Comparison of ENCODE assay signal across 1 cellular context in the genomic region with DNA sequence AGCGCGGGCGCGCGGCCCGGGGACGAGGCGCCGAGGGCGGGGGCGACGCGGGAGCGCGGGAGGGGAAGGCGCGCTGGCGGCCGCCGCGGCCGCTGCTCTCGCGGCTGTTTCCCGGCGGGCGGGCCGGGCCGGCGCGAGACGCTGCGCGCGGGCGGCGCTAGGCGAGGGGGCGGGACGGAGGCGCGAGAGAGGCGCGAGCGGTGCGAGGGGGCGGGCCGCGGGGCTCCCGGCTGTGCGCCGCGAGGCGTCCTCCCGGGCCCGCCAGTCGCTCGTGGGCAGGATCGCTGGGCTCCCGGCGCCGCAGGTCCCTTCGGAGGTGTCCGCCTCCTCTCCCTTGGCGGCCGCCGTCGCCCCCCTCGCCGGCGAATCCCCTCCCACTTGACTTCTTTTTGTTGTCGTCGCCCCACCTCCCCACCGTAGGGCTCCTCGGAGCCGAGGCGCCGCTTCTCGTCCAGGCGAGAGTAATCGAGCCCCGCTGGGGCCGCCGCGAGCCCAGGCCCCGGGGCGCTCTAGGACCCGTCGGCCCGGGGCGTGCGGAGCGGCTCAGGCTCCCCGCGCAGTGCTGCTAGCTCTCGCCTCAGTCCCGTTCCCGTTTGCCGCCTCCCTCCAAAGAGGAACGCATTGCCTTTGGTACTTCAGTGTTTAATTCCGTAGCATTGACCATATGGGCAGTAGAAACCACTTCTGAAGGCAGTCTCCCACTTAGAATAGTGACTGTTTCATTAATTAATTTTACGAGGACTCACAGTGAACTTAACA.
TF ChIP-seq lines count a peak whose summit lies in the region.

A gene (minus strand): TSS at position 110 of the 759 bp plus-strand sequence. CDS start 330 bp downstream, outside the sequence.

TF ChIP-seq in GM12878, 131 proteins besides CTCF, POLR2A, EP300 and RAD21 (continued from another document and continues in another):
- TF ChIP-seq, protein P1, sequence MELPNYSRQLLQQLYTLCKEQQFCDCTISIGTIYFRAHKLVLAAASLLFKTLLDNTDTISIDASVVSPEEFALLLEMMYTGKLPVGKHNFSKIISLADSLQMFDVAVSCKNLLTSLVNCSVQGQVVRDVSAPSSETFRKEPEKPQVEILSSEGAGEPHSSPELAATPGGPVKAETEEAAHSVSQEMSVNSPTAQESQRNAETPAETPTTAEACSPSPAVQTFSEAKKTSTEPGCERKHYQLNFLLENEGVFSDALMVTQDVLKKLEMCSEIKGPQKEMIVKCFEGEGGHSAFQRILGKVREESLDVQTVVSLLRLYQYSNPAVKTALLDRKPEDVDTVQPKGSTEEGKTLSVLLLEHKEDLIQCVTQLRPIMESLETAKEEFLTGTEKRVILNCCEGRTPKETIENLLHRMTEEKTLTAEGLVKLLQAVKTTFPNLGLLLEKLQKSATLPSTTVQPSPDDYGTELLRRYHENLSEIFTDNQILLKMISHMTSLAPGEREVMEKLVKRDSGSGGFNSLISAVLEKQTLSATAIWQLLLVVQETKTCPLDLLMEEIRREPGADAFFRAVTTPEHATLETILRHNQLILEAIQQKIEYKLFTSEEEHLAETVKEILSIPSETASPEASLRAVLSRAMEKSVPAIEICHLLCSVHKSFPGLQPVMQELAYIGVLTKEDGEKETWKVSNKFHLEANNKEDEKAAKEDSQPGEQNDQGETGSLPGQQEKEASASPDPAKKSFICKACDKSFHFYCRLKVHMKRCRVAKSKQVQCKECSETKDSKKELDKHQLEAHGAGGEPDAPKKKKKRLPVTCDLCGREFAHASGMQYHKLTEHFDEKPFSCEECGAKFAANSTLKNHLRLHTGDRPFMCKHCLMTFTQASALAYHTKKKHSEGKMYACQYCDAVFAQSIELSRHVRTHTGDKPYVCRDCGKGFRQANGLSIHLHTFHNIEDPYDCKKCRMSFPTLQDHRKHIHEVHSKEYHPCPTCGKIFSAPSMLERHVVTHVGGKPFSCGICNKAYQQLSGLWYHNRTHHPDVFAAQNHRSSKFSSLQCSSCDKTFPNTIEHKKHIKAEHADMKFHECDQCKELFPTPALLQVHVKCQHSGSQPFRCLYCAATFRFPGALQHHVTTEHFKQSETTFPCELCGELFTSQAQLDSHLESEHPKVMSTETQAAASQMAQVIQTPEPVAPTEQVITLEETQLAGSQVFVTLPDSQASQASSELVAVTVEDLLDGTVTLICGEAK (IDR thresholded peaks at IDR 0.05; ENCODE audit: borderline replicate concordance): no peak; the same call in 1 of the 2 replicates
- TF ChIP-seq NRF1 (conservative IDR thresholded peaks at IDR 0.05; ENCODE audit: low read depth, low read length) (no peak), PAX8 (IDR thresholded peaks at IDR 0.05) (no peak), CEBPB (IDR thresholded peaks at IDR 0.05; ENCODE audit: borderline replicate concordance in 1 of 2, low read depth in 2 of 2, low read length in 2 of 2) (no peak), BACH1 (IDR thresholded peaks at IDR 0.05; ENCODE audit: borderline replicate concordance) (peak; percentile 89), LARP7 (IDR thresholded peaks at IDR 0.05) (peak; percentile 68), SREBF1 (IDR thresholded peaks at IDR 0.05; ENCODE audit: low read length) (no peak), ESRRA (IDR thresholded peaks at IDR 0.05; ENCODE audit: low read length) (no peak), GABPA (IDR thresholded peaks at IDR 0.05; ENCODE audit: low read depth) (no peak), MXI1 (IDR thresholded peaks at IDR 0.05; ENCODE audit: low read depth, low read length) (peak; percentile 66; the same call in 1 of the 2 replicates), KDM1A (IDR thresholded peaks at IDR 0.05; ENCODE audit: borderline replicate concordance) (no peak), STAT3 (IDR thresholded peaks at IDR 0.05; ENCODE audit: low read depth, low read length) (no peak), CBX5 (IDR thresholded peaks at IDR 0.05; ENCODE audit: low read depth) (0 out of 2 replicates have a peak, but pooled peaks have one; percentile 57), POLR2AphosphoS5 (IDR thresholded peaks at IDR 0.05; ENCODE audit: low read length) (peak; percentile 56; the same call in 1 of the 2 replicates), SUPT20H (IDR thresholded peaks at IDR 0.05; ENCODE audit: borderline replicate concordance, control insufficient read depth, low read depth, low read length) (no peak), SIX5 (IDR thresholded peaks at IDR 0.05; ENCODE audit: low read depth, low read length, severe bottlenecking) (no peak), CHD4 (IDR thresholded peaks at IDR 0.05) (no peak), TAF1 (IDR thresholded peaks at IDR 0.05; ENCODE audit: borderline replicate concordance, low read depth, low read length) (no peak), SMAD1 (IDR thresholded peaks at IDR 0.05; ENCODE audit: low read depth, partially characterized antibody) (no peak), MYC (IDR thresholded peaks at IDR 0.05; ENCODE audit: insufficient read depth, insufficient read length, insufficient replicate concordance, low read length, severe bottlenecking) (peak; percentile 50), CBX3 (IDR thresholded peaks at IDR 0.05; ENCODE audit: borderline replicate concordance, low read depth) (no peak), KAT2A (conservative IDR thresholded peaks at IDR 0.05; ENCODE audit: control insufficient read depth, low read depth, low read length) (no peak), PAX5 (IDR thresholded peaks at IDR 0.05; ENCODE audit: borderline replicate concordance, low read depth, low read length) (no peak), POLR2AphosphoS2 (IDR thresholded peaks at IDR 0.05; ENCODE audit: low read depth, low read length) (no peak), SREBF2 (IDR thresholded peaks at IDR 0.05; ENCODE audit: low read length) (no peak), CHD2 (IDR thresholded peaks at IDR 0.05; ENCODE audit: borderline replicate concordance, low read depth, low read length) (peak; percentile 64), GATAD2B (conservative IDR thresholded peaks at IDR 0.05; ENCODE audit: low read depth) (peak; percentile 44), HDAC6 (IDR thresholded peaks at IDR 0.05; ENCODE audit: unreplicated experiment) (peak; percentile 37)
- TF ChIP-seq, protein P2, sequence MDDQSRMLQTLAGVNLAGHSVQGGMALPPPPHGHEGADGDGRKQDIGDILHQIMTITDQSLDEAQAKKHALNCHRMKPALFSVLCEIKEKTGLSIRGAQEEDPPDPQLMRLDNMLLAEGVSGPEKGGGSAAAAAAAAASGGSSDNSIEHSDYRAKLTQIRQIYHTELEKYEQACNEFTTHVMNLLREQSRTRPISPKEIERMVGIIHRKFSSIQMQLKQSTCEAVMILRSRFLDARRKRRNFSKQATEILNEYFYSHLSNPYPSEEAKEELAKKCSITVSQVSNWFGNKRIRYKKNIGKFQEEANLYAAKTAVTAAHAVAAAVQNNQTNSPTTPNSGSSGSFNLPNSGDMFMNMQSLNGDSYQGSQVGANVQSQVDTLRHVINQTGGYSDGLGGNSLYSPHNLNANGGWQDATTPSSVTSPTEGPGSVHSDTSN (IDR thresholded peaks at IDR 0.05; ENCODE audit: insufficient replicate concordance, low read depth, low read length): no peak
- TF ChIP-seq, protein P3, sequence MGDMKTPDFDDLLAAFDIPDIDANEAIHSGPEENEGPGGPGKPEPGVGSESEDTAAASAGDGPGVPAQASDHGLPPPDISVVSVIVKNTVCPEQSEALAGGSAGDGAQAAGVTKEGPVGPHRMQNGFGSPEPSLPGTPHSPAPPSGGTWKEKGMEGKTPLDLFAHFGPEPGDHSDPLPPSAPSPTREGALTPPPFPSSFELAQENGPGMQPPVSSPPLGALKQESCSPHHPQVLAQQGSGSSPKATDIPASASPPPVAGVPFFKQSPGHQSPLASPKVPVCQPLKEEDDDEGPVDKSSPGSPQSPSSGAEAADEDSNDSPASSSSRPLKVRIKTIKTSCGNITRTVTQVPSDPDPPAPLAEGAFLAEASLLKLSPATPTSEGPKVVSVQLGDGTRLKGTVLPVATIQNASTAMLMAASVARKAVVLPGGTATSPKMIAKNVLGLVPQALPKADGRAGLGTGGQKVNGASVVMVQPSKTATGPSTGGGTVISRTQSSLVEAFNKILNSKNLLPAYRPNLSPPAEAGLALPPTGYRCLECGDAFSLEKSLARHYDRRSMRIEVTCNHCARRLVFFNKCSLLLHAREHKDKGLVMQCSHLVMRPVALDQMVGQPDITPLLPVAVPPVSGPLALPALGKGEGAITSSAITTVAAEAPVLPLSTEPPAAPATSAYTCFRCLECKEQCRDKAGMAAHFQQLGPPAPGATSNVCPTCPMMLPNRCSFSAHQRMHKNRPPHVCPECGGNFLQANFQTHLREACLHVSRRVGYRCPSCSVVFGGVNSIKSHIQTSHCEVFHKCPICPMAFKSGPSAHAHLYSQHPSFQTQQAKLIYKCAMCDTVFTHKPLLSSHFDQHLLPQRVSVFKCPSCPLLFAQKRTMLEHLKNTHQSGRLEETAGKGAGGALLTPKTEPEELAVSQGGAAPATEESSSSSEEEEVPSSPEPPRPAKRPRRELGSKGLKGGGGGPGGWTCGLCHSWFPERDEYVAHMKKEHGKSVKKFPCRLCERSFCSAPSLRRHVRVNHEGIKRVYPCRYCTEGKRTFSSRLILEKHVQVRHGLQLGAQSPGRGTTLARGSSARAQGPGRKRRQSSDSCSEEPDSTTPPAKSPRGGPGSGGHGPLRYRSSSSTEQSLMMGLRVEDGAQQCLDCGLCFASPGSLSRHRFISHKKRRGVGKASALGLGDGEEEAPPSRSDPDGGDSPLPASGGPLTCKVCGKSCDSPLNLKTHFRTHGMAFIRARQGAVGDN (IDR thresholded peaks at IDR 0.05): no peak
- TF ChIP-seq, protein P4, sequence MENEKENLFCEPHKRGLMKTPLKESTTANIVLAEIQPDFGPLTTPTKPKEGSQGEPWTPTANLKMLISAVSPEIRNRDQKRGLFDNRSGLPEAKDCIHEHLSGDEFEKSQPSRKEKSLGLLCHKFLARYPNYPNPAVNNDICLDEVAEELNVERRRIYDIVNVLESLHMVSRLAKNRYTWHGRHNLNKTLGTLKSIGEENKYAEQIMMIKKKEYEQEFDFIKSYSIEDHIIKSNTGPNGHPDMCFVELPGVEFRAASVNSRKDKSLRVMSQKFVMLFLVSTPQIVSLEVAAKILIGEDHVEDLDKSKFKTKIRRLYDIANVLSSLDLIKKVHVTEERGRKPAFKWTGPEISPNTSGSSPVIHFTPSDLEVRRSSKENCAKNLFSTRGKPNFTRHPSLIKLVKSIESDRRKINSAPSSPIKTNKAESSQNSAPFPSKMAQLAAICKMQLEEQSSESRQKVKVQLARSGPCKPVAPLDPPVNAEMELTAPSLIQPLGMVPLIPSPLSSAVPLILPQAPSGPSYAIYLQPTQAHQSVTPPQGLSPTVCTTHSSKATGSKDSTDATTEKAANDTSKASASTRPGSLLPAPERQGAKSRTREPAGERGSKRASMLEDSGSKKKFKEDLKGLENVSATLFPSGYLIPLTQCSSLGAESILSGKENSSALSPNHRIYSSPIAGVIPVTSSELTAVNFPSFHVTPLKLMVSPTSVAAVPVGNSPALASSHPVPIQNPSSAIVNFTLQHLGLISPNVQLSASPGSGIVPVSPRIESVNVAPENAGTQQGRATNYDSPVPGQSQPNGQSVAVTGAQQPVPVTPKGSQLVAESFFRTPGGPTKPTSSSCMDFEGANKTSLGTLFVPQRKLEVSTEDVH (IDR thresholded peaks at IDR 0.05; ENCODE audit: low read depth, partially characterized antibody): no peak
- TF ChIP-seq, protein P5, sequence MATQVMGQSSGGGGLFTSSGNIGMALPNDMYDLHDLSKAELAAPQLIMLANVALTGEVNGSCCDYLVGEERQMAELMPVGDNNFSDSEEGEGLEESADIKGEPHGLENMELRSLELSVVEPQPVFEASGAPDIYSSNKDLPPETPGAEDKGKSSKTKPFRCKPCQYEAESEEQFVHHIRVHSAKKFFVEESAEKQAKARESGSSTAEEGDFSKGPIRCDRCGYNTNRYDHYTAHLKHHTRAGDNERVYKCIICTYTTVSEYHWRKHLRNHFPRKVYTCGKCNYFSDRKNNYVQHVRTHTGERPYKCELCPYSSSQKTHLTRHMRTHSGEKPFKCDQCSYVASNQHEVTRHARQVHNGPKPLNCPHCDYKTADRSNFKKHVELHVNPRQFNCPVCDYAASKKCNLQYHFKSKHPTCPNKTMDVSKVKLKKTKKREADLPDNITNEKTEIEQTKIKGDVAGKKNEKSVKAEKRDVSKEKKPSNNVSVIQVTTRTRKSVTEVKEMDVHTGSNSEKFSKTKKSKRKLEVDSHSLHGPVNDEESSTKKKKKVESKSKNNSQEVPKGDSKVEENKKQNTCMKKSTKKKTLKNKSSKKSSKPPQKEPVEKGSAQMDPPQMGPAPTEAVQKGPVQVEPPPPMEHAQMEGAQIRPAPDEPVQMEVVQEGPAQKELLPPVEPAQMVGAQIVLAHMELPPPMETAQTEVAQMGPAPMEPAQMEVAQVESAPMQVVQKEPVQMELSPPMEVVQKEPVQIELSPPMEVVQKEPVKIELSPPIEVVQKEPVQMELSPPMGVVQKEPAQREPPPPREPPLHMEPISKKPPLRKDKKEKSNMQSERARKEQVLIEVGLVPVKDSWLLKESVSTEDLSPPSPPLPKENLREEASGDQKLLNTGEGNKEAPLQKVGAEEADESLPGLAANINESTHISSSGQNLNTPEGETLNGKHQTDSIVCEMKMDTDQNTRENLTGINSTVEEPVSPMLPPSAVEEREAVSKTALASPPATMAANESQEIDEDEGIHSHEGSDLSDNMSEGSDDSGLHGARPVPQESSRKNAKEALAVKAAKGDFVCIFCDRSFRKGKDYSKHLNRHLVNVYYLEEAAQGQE (IDR thresholded peaks at IDR 0.05; ENCODE audit: low read depth, low read length): no peak
- TF ChIP-seq, protein P6, sequence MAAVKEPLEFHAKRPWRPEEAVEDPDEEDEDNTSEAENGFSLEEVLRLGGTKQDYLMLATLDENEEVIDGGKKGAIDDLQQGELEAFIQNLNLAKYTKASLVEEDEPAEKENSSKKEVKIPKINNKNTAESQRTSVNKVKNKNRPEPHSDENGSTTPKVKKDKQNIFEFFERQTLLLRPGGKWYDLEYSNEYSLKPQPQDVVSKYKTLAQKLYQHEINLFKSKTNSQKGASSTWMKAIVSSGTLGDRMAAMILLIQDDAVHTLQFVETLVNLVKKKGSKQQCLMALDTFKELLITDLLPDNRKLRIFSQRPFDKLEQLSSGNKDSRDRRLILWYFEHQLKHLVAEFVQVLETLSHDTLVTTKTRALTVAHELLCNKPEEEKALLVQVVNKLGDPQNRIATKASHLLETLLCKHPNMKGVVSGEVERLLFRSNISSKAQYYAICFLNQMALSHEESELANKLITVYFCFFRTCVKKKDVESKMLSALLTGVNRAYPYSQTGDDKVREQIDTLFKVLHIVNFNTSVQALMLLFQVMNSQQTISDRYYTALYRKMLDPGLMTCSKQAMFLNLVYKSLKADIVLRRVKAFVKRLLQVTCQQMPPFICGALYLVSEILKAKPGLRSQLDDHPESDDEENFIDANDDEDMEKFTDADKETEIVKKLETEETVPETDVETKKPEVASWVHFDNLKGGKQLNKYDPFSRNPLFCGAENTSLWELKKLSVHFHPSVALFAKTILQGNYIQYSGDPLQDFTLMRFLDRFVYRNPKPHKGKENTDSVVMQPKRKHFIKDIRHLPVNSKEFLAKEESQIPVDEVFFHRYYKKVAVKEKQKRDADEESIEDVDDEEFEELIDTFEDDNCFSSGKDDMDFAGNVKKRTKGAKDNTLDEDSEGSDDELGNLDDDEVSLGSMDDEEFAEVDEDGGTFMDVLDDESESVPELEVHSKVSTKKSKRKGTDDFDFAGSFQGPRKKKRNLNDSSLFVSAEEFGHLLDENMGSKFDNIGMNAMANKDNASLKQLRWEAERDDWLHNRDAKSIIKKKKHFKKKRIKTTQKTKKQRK (IDR thresholded peaks at IDR 0.05; ENCODE audit: low read depth, low read length): no peak
